24 cellular contexts compared by ENCODE assay signal in genomic region chr5:175131432-175131831, GRCh38.
A peak's percentile ranks its signal among the peaks of the same experiment; 100 is the strongest.
DNase-seq lines count a peak whose midpoint lies in the region; ATAC-seq, FAIRE-seq and TF ChIP-seq lines count a peak whose summit lies in the region.
"Had no signal": no experiment of that assay in that cellular context is flagged by ENCODE, and none has a peak within 500 bp of the region (broad histone marks: within the 10 kb centered on the region; RNA-seq: fewer than 3 reads in every experiment).

No MANE protein-coding gene starts in this region.

- no peak overlapping the region; the same call in 1 of the 2 replicates for H3K18ac ChIP-seq in H1 (ENCODE audit: extremely low read depth, low read length)

- peak overlapping the region; percentile 42 to 60 for H3K4me2 ChIP-seq in H1 (ENCODE audit: insufficient read depth in 1 of 2, low read depth in 2 of 2, low read length in 2 of 2)
- H3K4me2 ChIP-seq: A549; BLaER1 treated with 17β-estradiol and CSF1 and Interleukin-3, amounts not matched to agents 10 nM and 100 nM; SK-N-SH had no signal

- H2BK20ac ChIP-seq in H1 (ENCODE audit: low read length) = no peak overlapping the region

- no peak overlapping the region for H2BK120ac ChIP-seq in H1 (replicated peaks; ENCODE audit: low read depth, low read length)

- WGBS in H1 (ENCODE audit: extremely low coverage in 1 of 2, insufficient coverage in 1 of 2, insufficient read length in 1 of 2, insufficient replicate concordance in 2 of 2, low coverage in 1 of 2, low lambda C conversion rate in 2 of 2, missing lambda C conversion rate in 1 of 2), 2 experiments = 7% methylated on average over 8 of the region's 8 CpGs; no CpG with 5 or more reads in 1 of the 2 experiments

- no peaks in the 10 kb centered on the region for H3K79me1 ChIP-seq in H1 (ENCODE audit: low read depth, low read length)

- peaks cover 13% of the 10 kb centered on the region for H3K9me3 Mint-ChIP-seq in progenitor cell of endocrine pancreas (ENCODE audit: low read depth)

- no peak overlapping the region for H3K4me3 Mint-ChIP-seq in progenitor cell of endocrine pancreas (ENCODE audit: low read depth)
- H3K4me3 Mint-ChIP-seq: CD4-positive, alpha-beta T cell had no signal

- H2AFZ ChIP-seq in H1 (ENCODE audit: low read length) = 0 out of 2 replicates have a peak overlapping the region, but pooled peaks have one; percentile 6

- no peak overlapping the region for H3K27ac Mint-ChIP-seq in progenitor cell of endocrine pancreas
- H3K27ac Mint-ChIP-seq: CD4-positive, alpha-beta T cell had no signal

- H3K27me3 Mint-ChIP-seq in progenitor cell of endocrine pancreas = peaks cover 14% of the 10 kb centered on the region
- H3K27me3 Mint-ChIP-seq: CD4-positive, alpha-beta T cell had no signal

- H3K27me3 ChIP-seq in HUES6 (ENCODE audit: control insufficient read depth, insufficient read depth, low read length) = no peaks in the 10 kb centered on the region
- no peaks in the 10 kb centered on the region for H3K27me3 ChIP-seq in H1 (replicated peaks in 1 of 4; ENCODE audit: control insufficient read depth in 3 of 4, extremely low read depth in 1 of 4, insufficient read depth in 3 of 4, low read length in 3 of 4)
- H3K27me3 ChIP-seq: BLaER1 treated with 17β-estradiol and CSF1 and Interleukin-3, amounts not matched to agents 10 nM and 100 nM had no signal

- TF ChIP-seq RAD21 in H1 (IDR thresholded peaks at IDR 0.05 in 1 of 2, conservative IDR thresholded peaks at IDR 0.05 in 1 of 2; ENCODE audit: low read depth in 2 of 2, low read length in 2 of 2) = no peak

- H3K27ac ChIP-seq in HUES6 (ENCODE audit: low read depth, low read length) (peak overlapping the region; percentile 32; the same call in 1 of the 2 replicates), H1 (ENCODE audit: low read depth, low read length) (no peak overlapping the region)
- H3K27ac ChIP-seq: A549; BLaER1 treated with 17β-estradiol and CSF1 and Interleukin-3, amounts not matched to agents 10 nM and 100 nM had no signal

- no peak overlapping the region for H4K5ac ChIP-seq in H1 (ENCODE audit: insufficient read length, low read depth, low read length)

- H3K9ac ChIP-seq in HUES6 (ENCODE audit: low read length) = peak overlapping the region; percentile 34
- no peak overlapping the region; a peak in 2 of 7 replicates for H3K9ac ChIP-seq in H1 (replicated peaks in 1 of 4; ENCODE audit: extremely low read depth in 1 of 4, low read depth in 3 of 4, low read length in 3 of 4)
- H3K9ac ChIP-seq: BLaER1 treated with 17β-estradiol and CSF1 and Interleukin-3, amounts not matched to agents 10 nM and 100 nM; SK-N-SH had no signal

- ATAC-seq in GM21515 (IDR thresholded peaks at IDR 0.05; ENCODE audit: unreplicated experiment) = no peak
- ATAC-seq in HG03175 (IDR thresholded peaks at IDR 0.05; ENCODE audit: unreplicated experiment) = no peak
- ATAC-seq: A549, GM12878 had no signal

- H2BK12ac ChIP-seq in H1 (ENCODE audit: low read depth, low read length) = peak overlapping the region; percentile 29; the same call in 1 of the 2 replicates

- H4K20me1 ChIP-seq in H1 (replicated peaks in 1 of 2; ENCODE audit: control insufficient read depth in 1 of 2, insufficient read depth in 2 of 2, low read length in 2 of 2) = no peaks in the 10 kb centered on the region
- H4K20me1 ChIP-seq: BLaER1 treated with 17β-estradiol and CSF1 and Interleukin-3, amounts not matched to agents 10 nM and 100 nM had no signal

- H3K79me2 ChIP-seq in H1 (ENCODE audit: control insufficient read depth in 1 of 2, insufficient read depth in 2 of 2, low read length in 2 of 2) = no peaks in the 10 kb centered on the region

- POLR2A ChIA-PET in H1 (lab: Charles Lee; ENCODE audit: partially characterized antibody) = interaction anchor here (0.9 to 1.1 kb wide), 2 partner anchors 10 to 13 kb away, joined by 3 read pairs; no protein-coding TSS in a partner anchor

- no peak overlapping the region; the same call in 1 of the 2 replicates for H4K8ac ChIP-seq in H1 (ENCODE audit: extremely low read depth, insufficient read depth, low read length)

- no peak overlapping the region for H3K56ac ChIP-seq in H1 (replicated peaks; ENCODE audit: insufficient read length, low read depth, low read length)

- H3K4me1 ChIP-seq in HUES6 (ENCODE audit: control insufficient read depth, insufficient read depth, low read length) = peaks cover 17% of the 10 kb centered on the region
- H3K4me1 ChIP-seq in H1 (replicated peaks in 1 of 4; ENCODE audit: control insufficient read depth in 3 of 4, insufficient read depth in 4 of 4, low read length in 3 of 4) = peaks cover 0 to 5% (median 3%) of the 10 kb centered on the region in 4 experiments; a peak in 2 of 7 replicates
- H3K4me1 ChIP-seq: A549 had no signal

- DNase-seq in H1 (ENCODE audit: low read depth in 1 of 2, low spot score in 2 of 2) (peak; percentile 33 to 54), iPS-NIHi7 (ENCODE audit: extremely low spot score) (peak; percentile 57), DMS114 treated with DMSO at 0.1 percent for 48 hours (lab: John Stamatoyannopoulos, UW; ENCODE audit: unreplicated experiment) (no peak), progenitor cell of endocrine pancreas (ENCODE audit: low spot score, unreplicated experiment) (no peak)
- DNase-seq: AML-193; CD4-positive, alpha-beta T cell; DMS53; Karpas-422; NCI-H1092 treated with DMSO at 0.1 percent for 48 hours; NCI-H1436 treated with DMSO at 0.1 percent for 48 hours; NCI-H187 treated with DMSO at 0.1 percent for 48 hours; NCI-H2171 treated with DMSO at 0.1 percent for 48 hours; NCI-H524; NCI-H774; SK-N-SH had no signal

- no peak overlapping the region for H2BK5ac ChIP-seq in H1 (ENCODE audit: low read depth, low read length)

- H3K4me1 Mint-ChIP-seq in progenitor cell of endocrine pancreas (ENCODE audit: low read depth) = no peaks in the 10 kb centered on the region

- no peaks in the 10 kb centered on the region for H3K23me2 ChIP-seq in H1 (ENCODE audit: low read depth, low read length)

- H3K4ac ChIP-seq in H1 (replicated peaks; ENCODE audit: insufficient read length, low read depth, low read length) = no peak overlapping the region

- TF ChIP-seq CTCF in H1 (IDR thresholded peaks at IDR 0.05; ENCODE audit: control extremely low read depth in 1 of 3, insufficient read depth in 1 of 3, low read depth in 1 of 3, low read length in 3 of 3) = no peak
- TF ChIP-seq CTCF in progenitor cell of endocrine pancreas (IDR thresholded peaks at IDR 0.05; ENCODE audit: unreplicated experiment) = no peak

- TF ChIP-seq EP300 in H1 (IDR thresholded peaks at IDR 0.05; ENCODE audit: borderline replicate concordance in 1 of 2, low read depth in 2 of 2, low read length in 2 of 2) = no peak

- no peak overlapping the region for H4K91ac ChIP-seq in H1 (replicated peaks; ENCODE audit: insufficient read length, low read length)

- H3K4me3 ChIP-seq in HUES6 (ENCODE audit: low read depth, low read length) (peak overlapping the region; percentile 33), H1 (ENCODE audit: extremely low read depth in 1 of 4, insufficient read depth in 2 of 4, low read depth in 3 of 4, low read length in 4 of 4) (peak overlapping the region in 2 of 4 experiments; percentile 23 to 40; a peak in 3 of 8 replicates)
- H3K4me3 ChIP-seq: A549; BLaER1 treated with 17β-estradiol and CSF1 and Interleukin-3, amounts not matched to agents 10 nM and 100 nM; GM12878 had no signal

- TF ChIP-seq POLR2A in H1 (IDR thresholded peaks at IDR 0.05; ENCODE audit: control extremely low read depth in 1 of 2, low read depth in 2 of 2, low read length in 2 of 2) = no peak

- no peak overlapping the region for H2AK5ac ChIP-seq in H1 (ENCODE audit: low read depth, low read length)

- no peak overlapping the region for H3K14ac ChIP-seq in H1 (ENCODE audit: insufficient read length)

- FAIRE-seq in H1 (lab: Jason Lieb, UNC) = no peak
- FAIRE-seq: A549, D721Med, G401.6, GM12878, H54 had no signal

- H3K36me3 ChIP-seq in HUES6 (ENCODE audit: control insufficient read depth, insufficient read depth, low read length) = no peaks in the 10 kb centered on the region
- no peaks in the 10 kb centered on the region for H3K36me3 ChIP-seq in H1 (ENCODE audit: control insufficient read depth in 2 of 4, insufficient read depth in 4 of 4, low read length in 3 of 4)
- H3K36me3 ChIP-seq: BLaER1 treated with 17β-estradiol and CSF1 and Interleukin-3, amounts not matched to agents 10 nM and 100 nM had no signal

- H2BK15ac ChIP-seq in H1 (ENCODE audit: low read length) = no peak overlapping the region

- CTCF ChIA-PET in H1 (lab: Charles Lee; ENCODE audit: partially characterized antibody) = interaction anchor here (1.0 to 1.1 kb wide), 2 partner anchors 12 to 333 kb away, joined by 3 read pairs; no protein-coding TSS in a partner anchor

- H3K9me3 ChIP-seq in HUES6 (ENCODE audit: control insufficient read depth, insufficient read depth, low read depth, low read length) = peaks cover 10% of the 10 kb centered on the region
- no peaks in the 10 kb centered on the region; a peak in 1 of 4 replicates for H3K9me3 ChIP-seq in H1 (ENCODE audit: insufficient read depth in 2 of 2, low read depth in 1 of 2, low read length in 1 of 2)
- H3K9me3 ChIP-seq: A549, SK-N-SH had no signal

- no peak overlapping the region for H3K23ac ChIP-seq in H1 (ENCODE audit: insufficient read length)

- no peaks in the 10 kb centered on the region for H3K36me3 Mint-ChIP-seq in progenitor cell of endocrine pancreas (ENCODE audit: insufficient read depth)

TF ChIP-seq in H1, 55 proteins besides CTCF, POLR2A, EP300 and RAD21 (continues in another document):
- no peak for TF ChIP-seq TCF12 (IDR thresholded peaks at IDR 0.05; ENCODE audit: low read depth, low read length)

Comparison
In these comparisons a context has a peak if more than half of its experiments do, and no peak if none do; other contexts are left out.
1. DNase-seq: peak in H1 (2 of 2) and iPS-NIHi7 (single experiment); none in DMS114 treated with DMSO at 0.1 percent for 48 hours (single experiment) and progenitor cell of endocrine pancreas (single experiment).